9 cellular contexts compared by ENCODE assay signal in the genomic region with DNA sequence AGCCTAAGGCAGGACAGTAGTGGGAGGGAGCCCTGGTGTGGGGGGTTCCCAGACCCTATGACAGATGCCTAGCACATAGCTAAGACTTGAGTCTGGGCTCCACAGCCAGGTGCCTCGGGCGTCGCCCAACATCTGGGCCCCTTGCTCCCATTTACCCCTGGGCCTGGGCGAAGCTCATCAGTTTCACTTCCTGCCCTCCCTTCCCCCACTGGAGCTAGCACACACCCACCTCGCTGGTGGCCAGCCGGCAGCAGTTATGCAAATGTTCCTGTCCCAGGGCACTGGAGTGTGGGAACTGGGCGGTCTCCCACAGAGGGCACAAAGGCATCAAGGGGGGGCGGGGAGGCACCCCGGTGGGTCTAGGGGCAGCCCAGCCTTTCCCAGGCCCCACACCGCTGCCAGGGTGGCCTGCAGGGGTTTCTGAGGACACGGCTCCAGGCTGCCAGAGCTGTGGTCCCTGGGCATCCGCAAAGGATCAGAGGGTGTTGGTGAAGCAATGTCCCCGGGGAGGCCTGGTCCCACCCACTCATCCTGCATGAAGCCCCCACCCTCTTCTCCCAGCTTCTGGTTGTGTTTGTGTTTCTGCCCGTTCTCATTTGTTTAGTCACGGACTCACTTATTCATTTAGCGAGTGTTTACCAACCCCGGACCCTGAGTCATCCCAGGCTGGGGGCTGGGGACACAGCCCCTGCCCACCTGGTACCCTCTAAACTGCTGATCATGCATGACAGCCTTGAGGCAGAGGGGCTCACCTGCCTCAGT. TPM values are rescaled to one million over a fixed set of nuclear protein-coding genes. Genes with fewer than 3 reads are reported as not detected.
DNase-seq lines count a peak whose midpoint lies in the region; ATAC-seq, FAIRE-seq and TF ChIP-seq lines count a peak whose summit lies in the region.
"Had no signal": no experiment of that assay in that cellular context is flagged by ENCODE, and none has a peak within 500 bp of the region (broad histone marks: within the 10 kb centered on the region; RNA-seq: fewer than 3 reads in every experiment).

No MANE protein-coding gene starts in this region.

- H3K36me3 ChIP-seq in body of pancreas (replicated peaks in 1 of 2; ENCODE audit: insufficient read depth in 1 of 2, low read depth in 2 of 2) (no peaks in the 10 kb centered on the region), mesendoderm (ENCODE audit: control insufficient read depth, insufficient read depth, low read length) (no peaks in the 10 kb centered on the region)

- H3K79me1 ChIP-seq in mesendoderm (ENCODE audit: low read length), result no peaks in the 10 kb centered on the region

- TF ChIP-seq CTCF in body of pancreas (IDR thresholded peaks at IDR 0.05) (no peak), D721Med (IDR thresholded peaks at IDR 0.05; ENCODE audit: insufficient read depth, missing control alignments) (no peak)

- no peak overlapping the region for H4K5ac ChIP-seq in mesendoderm (ENCODE audit: low read length)

- H3K27ac ChIP-seq in body of pancreas (no peak overlapping the region), mesendoderm (ENCODE audit: low read depth, low read length) (no peak overlapping the region)

- no peak overlapping the region for H2BK120ac ChIP-seq in mesendoderm (ENCODE audit: low read depth, low read length)

- H4K8ac ChIP-seq in mesendoderm (ENCODE audit: low read depth, low read length), result no peak overlapping the region

- H3K4me1 ChIP-seq in body of pancreas (no peaks in the 10 kb centered on the region), mesendoderm (ENCODE audit: control insufficient read depth, low read depth, low read length) (peaks cover 8% of the 10 kb centered on the region)

- peak; percentile 64 for ATAC-seq in GM18867 (IDR thresholded peaks at IDR 0.05; ENCODE audit: unreplicated experiment)
- ATAC-seq in HG02973 (IDR thresholded peaks at IDR 0.05; ENCODE audit: unreplicated experiment), result peak; percentile 62
- ATAC-seq in body of pancreas, result peak; percentile 62

- H3K27me3 ChIP-seq in body of pancreas (no peaks in the 10 kb centered on the region), mesendoderm (ENCODE audit: insufficient read depth, low read length, poor library complexity) (no peaks in the 10 kb centered on the region)

- H2BK5ac ChIP-seq in mesendoderm (ENCODE audit: low read length), result no peak overlapping the region

- H3K79me2 ChIP-seq in mesendoderm (ENCODE audit: control insufficient read depth, insufficient read depth, low read length), result no peaks in the 10 kb centered on the region

- H3K18ac ChIP-seq in mesendoderm (ENCODE audit: low read length), result no peak overlapping the region

- DNase-seq in CD1c-positive myeloid dendritic cell (ENCODE audit: extremely low spot score), result peak; percentile 78
- DNase-seq in NCI-H748 (lab: John Stamatoyannopoulos, UW; ENCODE audit: unreplicated experiment), result peak; percentile 62
- peak in 3 of 4 donors; percentile 28 to 68 (median 29) for DNase-seq in body of pancreas
- DNase-seq in mesendoderm, result peak; percentile 61
- no peak for DNase-seq in T-helper 9 cell
- no peak for DNase-seq in D721Med (ENCODE audit: insufficient read length, low spot score)

- H3K56ac ChIP-seq in mesendoderm (ENCODE audit: low read length), result peak overlapping the region; percentile 56

- H3K9ac ChIP-seq in mesendoderm (ENCODE audit: low read length), result no peak overlapping the region

- intact Hi-C loops in body of pancreas (cut with DNase I), result no loop called here

- no peak for FAIRE-seq in D721Med (lab: Jason Lieb, UNC)

- H2BK15ac ChIP-seq in mesendoderm (replicated peaks; ENCODE audit: low read depth), result no peak overlapping the region

- H3K9me3 ChIP-seq in body of pancreas, result no peaks in the 10 kb centered on the region

- no peak overlapping the region for H2AK5ac ChIP-seq in mesendoderm (ENCODE audit: low read length)

- no peak overlapping the region for H3K4me2 ChIP-seq in mesendoderm (ENCODE audit: low read length)

- H3K23ac ChIP-seq in mesendoderm (ENCODE audit: low read length), result no peak overlapping the region

- TF ChIP-seq POLR2A in body of pancreas (IDR thresholded peaks at IDR 0.05), result no peak

- no peak overlapping the region for H3K4ac ChIP-seq in mesendoderm (ENCODE audit: low read depth, low read length)

- 46 to 66% methylated on average over 14 to 17 of the region's 17 CpGs for WGBS in body of pancreas, 2 donors
- WGBS in mesendoderm (ENCODE audit: extremely low coverage, insufficient coverage, low lambda C conversion rate), result no CpG with 5 or more reads among the region's 17 CpGs

- H3K4me3 ChIP-seq in body of pancreas (no peak overlapping the region), mesendoderm (ENCODE audit: low read length) (no peak overlapping the region)

RNA-seq across cellular contexts. Expression of gene SH2B2, which starts 20.4 kb away (rescaled TPM):
- total RNA-seq in body of pancreas, result 1 to 10 TPM; 1.0 to 6.3 TPM
- 3.1 TPM for polyA plus RNA-seq in mesendoderm (2013, experiment 1 of 2)
- 3.2 TPM for polyA plus RNA-seq in mesendoderm (2013, experiment 2 of 2)

RNA-seq across cellular contexts. Expression of gene SPDYE6, which starts 49.1 kb away (rescaled TPM):
- not detected for total RNA-seq in body of pancreas
- not detected for polyA plus RNA-seq in mesendoderm (2013, experiment 1 of 2)
- not detected for polyA plus RNA-seq in mesendoderm (2013, experiment 2 of 2)
- total RNA-seq: pulmonary artery endothelial cell had no signal

Comparison
In these comparisons a context has a peak if more than half of its experiments do, and no peak if none do; other contexts are left out.
1. DNase-seq: peak in CD1c-positive myeloid dendritic cell (single experiment), NCI-H748 (single experiment), body of pancreas (3 of 4) and mesendoderm (single experiment); none in T-helper 9 cell (single experiment) and D721Med (single experiment).
2. Peak in every context shown above with its lines, with median percentiles within 50 percentile points of each other: ATAC-seq.